Comparison of ENCODE assay signal across 11 cellular contexts in the genomic region with DNA sequence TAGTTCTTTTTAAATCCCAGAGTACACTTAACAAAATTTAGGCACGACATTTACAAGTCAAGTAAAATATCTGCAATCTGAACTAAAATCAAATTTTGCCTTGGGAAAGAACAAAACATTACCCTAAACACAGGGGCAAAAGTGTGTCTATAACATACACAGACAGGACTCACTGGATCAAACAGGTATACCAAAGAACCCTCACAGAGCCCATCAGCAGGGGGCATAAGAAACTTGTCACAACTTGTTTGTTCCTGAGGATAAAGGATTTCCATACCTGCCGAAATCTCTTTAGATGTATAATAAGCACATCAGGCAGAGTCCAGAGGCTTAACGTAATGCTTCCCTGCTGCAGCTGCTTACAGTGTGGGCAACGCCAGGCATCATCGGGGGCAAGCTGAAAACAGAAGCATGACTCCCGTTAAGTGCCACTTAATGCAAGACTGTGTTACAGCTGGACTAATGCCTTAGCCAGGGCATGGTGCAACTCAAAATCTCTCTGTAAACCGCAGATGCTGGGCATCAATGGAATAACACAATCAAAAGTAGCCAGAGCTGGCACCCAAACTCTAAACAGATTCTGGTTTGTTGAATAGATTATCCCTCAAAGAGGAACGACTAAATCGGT.
DNase-seq lines count a peak whose midpoint lies in the region; ATAC-seq and TF ChIP-seq lines count a peak whose summit lies in the region.
"Had no signal": no experiment of that assay in that cellular context is flagged by ENCODE, and none has a peak within 500 bp of the region (broad histone marks: within the 10 kb centered on the region; RNA-seq: fewer than 3 reads in every experiment).

No MANE protein-coding gene starts in this region.

- intact Hi-C loops in left cardiac atrium (cut with DNase I) (no loop called here), upper lobe of right lung (cut with DNase I) (no loop called here)

- H3K27me3 ChIP-seq in MG63, result no peaks in the 10 kb centered on the region
- no peaks in the 10 kb centered on the region for H3K27me3 ChIP-seq in upper lobe of right lung

- POLR2A ChIA-PET in GM10248 (lab: Yijun Ruan, JAX), result no interaction called here

- peaks cover 29% of the 10 kb centered on the region for H3K36me3 ChIP-seq in MG63
- H3K36me3 ChIP-seq in upper lobe of right lung, result peaks cover 58% of the 10 kb centered on the region

- H3K4me1 ChIP-seq in upper lobe of right lung, result no peaks in the 10 kb centered on the region
- H3K4me1 ChIP-seq: parathyroid adenoma had no signal

- H3K4me3 ChIP-seq in MG63, result no peak overlapping the region
- no peak overlapping the region for H3K4me3 ChIP-seq in upper lobe of right lung

- H3K9me3 ChIP-seq in MG63, result no peaks in the 10 kb centered on the region
- H3K9me3 ChIP-seq in upper lobe of right lung, result no peaks in the 10 kb centered on the region

- TF ChIP-seq CTCF in AG09319 (IDR thresholded peaks at IDR 0.05; ENCODE audit: low read depth, low read length) (peak; percentile 7; the same call in 1 of the 2 replicates), upper lobe of right lung (IDR thresholded peaks at IDR 0.05) (no peak), GM10248 (IDR thresholded peaks at IDR 0.05; ENCODE audit: control extremely low read depth, extremely low read depth, low read depth, missing control alignments) (no peak)

- no peak for DNase-seq in AG09319 (ENCODE audit: extremely low read depth, low read depth)
- DNase-seq in MG63, result peak; percentile 64
- no peak for DNase-seq in left cardiac atrium
- DNase-seq in upper lobe of right lung, result no peak
- DNase-seq in stimulated activated CD4-positive, alpha-beta T cell treated with anti-CD3 and anti-CD28 coated beads, Interleukin-1b, Interleukin-23, amount 100 ng/mL, for 48 hours, result no peak
- no peak for DNase-seq in GM10248 (ENCODE audit: extremely low spot score)
- DNase-seq: left colon had no signal

- ATAC-seq in SK-N-SH treated with all-trans-retinoic acid at 6 μM for 48 hours (peak; percentile 79), left cardiac atrium (peak; percentile 71 to 73), upper lobe of right lung (no peak), HG02981 (IDR thresholded peaks at IDR 0.05; ENCODE audit: unreplicated experiment) (no peak)
- ATAC-seq: HCT116, left colon had no signal

- CTCF ChIA-PET in GM10248 (lab: Yijun Ruan, JAX), result no interaction called here

- H3K27ac ChIP-seq in upper lobe of right lung, result no peak overlapping the region
- H3K27ac ChIP-seq: parathyroid adenoma had no signal

TF ChIP-seq in SK-N-SH treated with all-trans-retinoic acid at 6 μM for 48 hours, 23 proteins besides CTCF, POLR2A, EP300 and RAD21:
- no peak for TF ChIP-seq RARB (CRISPR knock-in tag; IDR thresholded peaks at IDR 0.05)
- no peak for TF ChIP-seq BACH2 (CRISPR knock-in tag; IDR thresholded peaks at IDR 0.05; ENCODE audit: borderline replicate concordance)
- TF ChIP-seq ISL1 (CRISPR knock-in tag; IDR thresholded peaks at IDR 0.05), result 0 out of 2 replicates have a peak, but pooled peaks have one; percentile 34
- no peak for TF ChIP-seq ARNTL (CRISPR knock-in tag; IDR thresholded peaks at IDR 0.05; ENCODE audit: borderline replicate concordance, low read depth)
- no peak; the same call in 1 of the 2 replicates for TF ChIP-seq TCF4 (CRISPR knock-in tag; IDR thresholded peaks at IDR 0.05; ENCODE audit: borderline replicate concordance)
TF ChIP-seq in SK-N-SH treated with all-trans-retinoic acid at 6 μM for 48 hours: peak in this region for 1.

Comparison
In these comparisons a context has a peak if more than half of its experiments do, and no peak if none do; other contexts are left out.
1. ATAC-seq: peak in SK-N-SH treated with all-trans-retinoic acid at 6 μM for 48 hours (single experiment) and left cardiac atrium (2 of 2); none in upper lobe of right lung (single experiment) and HG02981 (single experiment).